2 cellular contexts compared by ENCODE assay signal in the genomic region with DNA sequence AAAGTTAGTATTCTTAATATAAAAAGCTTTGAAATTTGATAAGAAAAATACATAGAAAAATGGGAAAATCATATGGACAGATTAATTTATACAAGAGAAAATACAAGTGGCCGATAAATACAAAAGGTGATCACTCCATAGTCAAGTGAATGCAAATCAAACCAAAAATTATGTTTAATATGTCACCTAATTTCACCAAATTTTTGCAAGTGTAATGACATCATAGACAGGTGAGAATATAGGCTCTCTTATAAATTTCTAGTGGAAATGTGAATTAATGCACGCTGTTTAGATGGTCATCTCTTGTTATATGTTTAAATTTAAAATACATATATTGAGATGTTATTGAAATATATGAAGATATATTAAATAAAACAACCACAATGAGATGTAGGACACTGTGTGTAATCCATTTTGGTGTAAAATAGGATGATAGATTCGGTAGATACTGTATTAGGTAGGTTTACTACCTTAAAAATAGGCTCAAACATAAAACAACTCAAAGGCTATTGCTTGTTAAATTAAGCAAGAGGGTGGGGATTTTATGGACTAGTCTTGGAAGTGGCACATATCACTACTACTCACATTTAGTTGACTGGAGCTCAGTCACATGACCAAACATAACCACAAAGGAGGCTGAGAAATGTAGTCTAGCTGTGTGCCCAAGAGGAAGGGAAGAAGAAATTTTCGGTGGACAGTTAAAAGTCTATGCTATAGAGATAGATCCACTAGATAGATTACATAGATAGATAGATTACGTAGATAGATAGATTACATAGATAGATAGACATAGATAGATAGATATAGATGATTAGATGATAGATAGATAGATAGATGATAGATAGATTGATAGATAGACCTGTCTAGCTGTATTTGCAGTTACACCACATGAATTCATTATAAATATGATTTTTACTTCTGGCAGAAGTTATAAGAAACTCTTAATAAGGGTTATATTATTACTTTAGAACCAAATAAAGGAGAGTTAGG.
TF ChIP-seq lines count a peak whose summit lies in the region.

No MANE protein-coding gene starts in this region.

TF ChIP-seq in HEK293, 187 proteins besides CTCF, POLR2A, EP300 and RAD21:
- TF ChIP-seq, protein P1, sequence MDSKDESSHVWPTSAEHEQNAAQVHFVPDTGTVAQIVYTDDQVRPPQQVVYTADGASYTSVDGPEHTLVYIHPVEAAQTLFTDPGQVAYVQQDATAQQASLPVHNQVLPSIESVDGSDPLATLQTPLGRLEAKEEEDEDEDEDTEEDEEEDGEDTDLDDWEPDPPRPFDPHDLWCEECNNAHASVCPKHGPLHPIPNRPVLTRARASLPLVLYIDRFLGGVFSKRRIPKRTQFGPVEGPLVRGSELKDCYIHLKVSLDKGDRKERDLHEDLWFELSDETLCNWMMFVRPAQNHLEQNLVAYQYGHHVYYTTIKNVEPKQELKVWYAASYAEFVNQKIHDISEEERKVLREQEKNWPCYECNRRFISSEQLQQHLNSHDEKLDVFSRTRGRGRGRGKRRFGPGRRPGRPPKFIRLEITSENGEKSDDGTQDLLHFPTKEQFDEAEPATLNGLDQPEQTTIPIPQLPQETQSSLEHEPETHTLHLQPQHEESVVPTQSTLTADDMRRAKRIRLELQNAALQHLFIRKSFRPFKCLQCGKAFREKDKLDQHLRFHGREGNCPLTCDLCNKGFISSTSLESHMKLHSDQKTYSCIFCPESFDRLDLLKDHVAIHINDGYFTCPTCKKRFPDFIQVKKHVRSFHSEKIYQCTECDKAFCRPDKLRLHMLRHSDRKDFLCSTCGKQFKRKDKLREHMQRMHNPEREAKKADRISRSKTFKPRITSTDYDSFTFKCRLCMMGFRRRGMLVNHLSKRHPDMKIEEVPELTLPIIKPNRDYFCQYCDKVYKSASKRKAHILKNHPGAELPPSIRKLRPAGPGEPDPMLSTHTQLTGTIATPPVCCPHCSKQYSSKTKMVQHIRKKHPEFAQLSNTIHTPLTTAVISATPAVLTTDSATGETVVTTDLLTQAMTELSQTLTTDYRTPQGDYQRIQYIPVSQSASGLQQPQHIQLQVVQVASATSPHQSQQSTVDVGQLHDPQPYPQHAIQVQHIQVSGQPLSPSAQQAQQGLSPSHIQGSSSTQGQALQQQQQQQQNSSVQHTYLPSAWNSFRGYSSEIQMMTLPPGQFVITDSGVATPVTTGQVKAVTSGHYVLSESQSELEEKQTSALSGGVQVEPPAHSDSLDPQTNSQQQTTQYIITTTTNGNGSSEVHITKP (tag by site-specific recombination; IDR thresholded peaks at IDR 0.05), result no peak
- TF ChIP-seq, protein P2, sequence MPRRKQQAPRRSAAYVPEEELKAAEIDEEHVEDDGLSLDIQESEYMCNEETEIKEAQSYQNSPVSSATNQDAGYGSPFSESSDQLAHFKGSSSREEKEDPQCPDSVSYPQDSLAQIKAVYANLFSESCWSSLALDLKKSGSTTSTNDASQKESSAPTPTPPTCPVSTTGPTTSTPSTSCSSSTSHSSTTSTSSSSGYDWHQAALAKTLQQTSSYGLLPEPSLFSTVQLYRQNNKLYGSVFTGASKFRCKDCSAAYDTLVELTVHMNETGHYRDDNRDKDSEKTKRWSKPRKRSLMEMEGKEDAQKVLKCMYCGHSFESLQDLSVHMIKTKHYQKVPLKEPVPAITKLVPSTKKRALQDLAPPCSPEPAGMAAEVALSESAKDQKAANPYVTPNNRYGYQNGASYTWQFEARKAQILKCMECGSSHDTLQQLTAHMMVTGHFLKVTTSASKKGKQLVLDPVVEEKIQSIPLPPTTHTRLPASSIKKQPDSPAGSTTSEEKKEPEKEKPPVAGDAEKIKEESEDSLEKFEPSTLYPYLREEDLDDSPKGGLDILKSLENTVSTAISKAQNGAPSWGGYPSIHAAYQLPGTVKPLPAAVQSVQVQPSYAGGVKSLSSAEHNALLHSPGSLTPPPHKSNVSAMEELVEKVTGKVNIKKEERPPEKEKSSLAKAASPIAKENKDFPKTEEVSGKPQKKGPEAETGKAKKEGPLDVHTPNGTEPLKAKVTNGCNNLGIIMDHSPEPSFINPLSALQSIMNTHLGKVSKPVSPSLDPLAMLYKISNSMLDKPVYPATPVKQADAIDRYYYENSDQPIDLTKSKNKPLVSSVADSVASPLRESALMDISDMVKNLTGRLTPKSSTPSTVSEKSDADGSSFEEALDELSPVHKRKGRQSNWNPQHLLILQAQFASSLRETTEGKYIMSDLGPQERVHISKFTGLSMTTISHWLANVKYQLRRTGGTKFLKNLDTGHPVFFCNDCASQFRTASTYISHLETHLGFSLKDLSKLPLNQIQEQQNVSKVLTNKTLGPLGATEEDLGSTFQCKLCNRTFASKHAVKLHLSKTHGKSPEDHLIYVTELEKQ (tag by site-specific recombination; IDR thresholded peaks at IDR 0.05; ENCODE audit: borderline replicate concordance), result no peak
- no peak for TF ChIP-seq ZNF16 (tag by site-specific recombination; IDR thresholded peaks at IDR 0.05; ENCODE audit: low read depth)
- no peak for TF ChIP-seq KLF16 (tag by site-specific recombination; IDR thresholded peaks at IDR 0.05)
- no peak for TF ChIP-seq ZNF501 (tag by site-specific recombination; IDR thresholded peaks at IDR 0.05)
- no peak for TF ChIP-seq ZNF558 (tag by site-specific recombination; IDR thresholded peaks at IDR 0.05)
- TF ChIP-seq ZNF560 (tag by site-specific recombination; IDR thresholded peaks at IDR 0.05; ENCODE audit: borderline replicate concordance), result no peak
- no peak for TF ChIP-seq SP3 (tag by site-specific recombination; IDR thresholded peaks at IDR 0.05)
- TF ChIP-seq, protein P3, sequence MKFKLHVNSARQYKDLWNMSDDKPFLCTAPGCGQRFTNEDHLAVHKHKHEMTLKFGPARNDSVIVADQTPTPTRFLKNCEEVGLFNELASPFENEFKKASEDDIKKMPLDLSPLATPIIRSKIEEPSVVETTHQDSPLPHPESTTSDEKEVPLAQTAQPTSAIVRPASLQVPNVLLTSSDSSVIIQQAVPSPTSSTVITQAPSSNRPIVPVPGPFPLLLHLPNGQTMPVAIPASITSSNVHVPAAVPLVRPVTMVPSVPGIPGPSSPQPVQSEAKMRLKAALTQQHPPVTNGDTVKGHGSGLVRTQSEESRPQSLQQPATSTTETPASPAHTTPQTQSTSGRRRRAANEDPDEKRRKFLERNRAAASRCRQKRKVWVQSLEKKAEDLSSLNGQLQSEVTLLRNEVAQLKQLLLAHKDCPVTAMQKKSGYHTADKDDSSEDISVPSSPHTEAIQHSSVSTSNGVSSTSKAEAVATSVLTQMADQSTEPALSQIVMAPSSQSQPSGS (tag by site-specific recombination; IDR thresholded peaks at IDR 0.05; ENCODE audit: low read depth), result peak; percentile 63
- no peak for TF ChIP-seq ZNF658 (tag by site-specific recombination; IDR thresholded peaks at IDR 0.05)
- TF ChIP-seq MZF1 (tag by site-specific recombination; IDR thresholded peaks at IDR 0.05; ENCODE audit: borderline replicate concordance), result peak; percentile 86; the same call in 1 of the 2 replicates
- no peak for TF ChIP-seq ZFP69B (tag by site-specific recombination; IDR thresholded peaks at IDR 0.05)
- TF ChIP-seq, protein P4, sequence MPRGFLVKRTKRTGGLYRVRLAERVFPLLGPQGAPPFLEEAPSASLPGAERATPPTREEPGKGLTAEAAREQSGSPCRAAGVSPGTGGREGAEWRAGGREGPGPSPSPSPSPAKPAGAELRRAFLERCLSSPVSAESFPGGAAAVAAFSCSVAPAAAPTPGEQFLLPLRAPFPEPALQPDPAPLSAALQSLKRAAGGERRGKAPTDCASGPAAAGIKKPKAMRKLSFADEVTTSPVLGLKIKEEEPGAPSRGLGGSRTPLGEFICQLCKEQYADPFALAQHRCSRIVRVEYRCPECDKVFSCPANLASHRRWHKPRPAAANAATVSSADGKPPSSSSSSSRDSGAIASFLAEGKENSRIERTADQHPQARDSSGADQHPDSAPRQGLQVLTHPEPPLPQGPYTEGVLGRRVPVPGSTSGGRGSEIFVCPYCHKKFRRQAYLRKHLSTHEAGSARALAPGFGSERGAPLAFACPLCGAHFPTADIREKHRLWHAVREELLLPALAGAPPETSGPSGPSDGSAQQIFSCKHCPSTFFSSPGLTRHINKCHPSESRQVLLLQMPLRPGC (tag by site-specific recombination; IDR thresholded peaks at IDR 0.05), result no peak

TF ChIP-seq in K562, 482 proteins besides CTCF, POLR2A, EP300 and RAD21:
- no peak for TF ChIP-seq WHSC1 (IDR thresholded peaks at IDR 0.05; ENCODE audit: low read length)
- TF ChIP-seq, protein P5, sequence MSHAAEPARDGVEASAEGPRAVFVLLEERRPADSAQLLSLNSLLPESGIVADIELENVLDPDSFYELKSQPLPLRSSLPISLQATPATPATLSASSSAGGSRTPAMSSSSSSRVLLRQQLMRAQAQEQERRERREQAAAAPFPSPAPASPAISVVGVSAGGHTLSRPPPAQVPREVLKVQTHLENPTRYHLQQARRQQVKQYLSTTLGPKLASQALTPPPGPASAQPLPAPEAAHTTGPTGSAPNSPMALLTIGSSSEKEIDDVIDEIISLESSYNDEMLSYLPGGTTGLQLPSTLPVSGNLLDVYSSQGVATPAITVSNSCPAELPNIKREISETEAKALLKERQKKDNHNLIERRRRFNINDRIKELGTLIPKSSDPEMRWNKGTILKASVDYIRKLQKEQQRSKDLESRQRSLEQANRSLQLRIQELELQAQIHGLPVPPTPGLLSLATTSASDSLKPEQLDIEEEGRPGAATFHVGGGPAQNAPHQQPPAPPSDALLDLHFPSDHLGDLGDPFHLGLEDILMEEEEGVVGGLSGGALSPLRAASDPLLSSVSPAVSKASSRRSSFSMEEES (CRISPR knock-in tag; IDR thresholded peaks at IDR 0.05), result peak; percentile 95
- TF ChIP-seq, protein P6, sequence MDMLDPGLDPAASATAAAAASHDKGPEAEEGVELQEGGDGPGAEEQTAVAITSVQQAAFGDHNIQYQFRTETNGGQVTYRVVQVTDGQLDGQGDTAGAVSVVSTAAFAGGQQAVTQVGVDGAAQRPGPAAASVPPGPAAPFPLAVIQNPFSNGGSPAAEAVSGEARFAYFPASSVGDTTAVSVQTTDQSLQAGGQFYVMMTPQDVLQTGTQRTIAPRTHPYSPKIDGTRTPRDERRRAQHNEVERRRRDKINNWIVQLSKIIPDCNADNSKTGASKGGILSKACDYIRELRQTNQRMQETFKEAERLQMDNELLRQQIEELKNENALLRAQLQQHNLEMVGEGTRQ (CRISPR knock-in tag; IDR thresholded peaks at IDR 0.05), result peak; percentile 61
- TF ChIP-seq RBM34 (IDR thresholded peaks at IDR 0.05; ENCODE audit: borderline replicate concordance, insufficient read depth, low read length), result no peak
- peak; percentile 59; the same call in 1 of the 2 replicates for TF ChIP-seq TOE1 (IDR thresholded peaks at IDR 0.05; ENCODE audit: borderline replicate concordance)
- TF ChIP-seq TOE1 (CRISPR knock-in tag; IDR thresholded peaks at IDR 0.05; ENCODE audit: borderline replicate concordance, low read depth), result no peak
- TF ChIP-seq, protein P7, sequence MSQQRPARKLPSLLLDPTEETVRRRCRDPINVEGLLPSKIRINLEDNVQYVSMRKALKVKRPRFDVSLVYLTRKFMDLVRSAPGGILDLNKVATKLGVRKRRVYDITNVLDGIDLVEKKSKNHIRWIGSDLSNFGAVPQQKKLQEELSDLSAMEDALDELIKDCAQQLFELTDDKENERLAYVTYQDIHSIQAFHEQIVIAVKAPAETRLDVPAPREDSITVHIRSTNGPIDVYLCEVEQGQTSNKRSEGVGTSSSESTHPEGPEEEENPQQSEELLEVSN (IDR thresholded peaks at IDR 0.05; ENCODE audit: borderline replicate concordance in 1 of 2, extremely low read depth in 1 of 2, insufficient read depth in 1 of 2, insufficient read length in 1 of 2, low read depth in 1 of 2, low read length in 1 of 2, poor library complexity in 1 of 2, severe bottlenecking in 1 of 2), result no peak
- no peak for TF ChIP-seq NFE2 (IDR thresholded peaks at IDR 0.05; ENCODE audit: low read depth)
- TF ChIP-seq, protein P8, sequence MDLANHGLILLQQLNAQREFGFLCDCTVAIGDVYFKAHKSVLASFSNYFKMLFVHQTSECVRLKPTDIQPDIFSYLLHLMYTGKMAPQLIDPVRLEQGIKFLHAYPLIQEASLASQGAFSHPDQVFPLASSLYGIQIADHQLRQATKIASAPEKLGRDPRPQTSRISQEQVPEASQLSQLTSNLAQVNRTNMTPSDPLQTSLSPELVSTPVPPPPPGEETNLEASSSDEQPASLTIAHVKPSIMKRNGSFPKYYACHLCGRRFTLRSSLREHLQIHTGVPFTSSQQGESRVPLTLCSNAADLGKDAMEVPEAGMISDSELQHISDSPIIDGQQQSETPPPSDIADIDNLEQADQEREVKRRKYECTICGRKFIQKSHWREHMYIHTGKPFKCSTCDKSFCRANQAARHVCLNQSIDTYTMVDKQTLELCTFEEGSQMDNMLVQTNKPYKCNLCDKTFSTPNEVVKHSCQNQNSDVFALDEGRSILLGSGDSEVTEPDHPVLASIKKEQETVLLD (IDR thresholded peaks at IDR 0.05), result peak; percentile 53; the same call in 1 of the 2 replicates
- TF ChIP-seq DACH1 (IDR thresholded peaks at IDR 0.05; ENCODE audit: partially characterized antibody), result peak; percentile 81
- TF ChIP-seq RAD51 (IDR thresholded peaks at IDR 0.05; ENCODE audit: borderline replicate concordance, low read depth), result peak; percentile 54
- peak; percentile 64; the same call in 1 of the 2 replicates for TF ChIP-seq GATAD2B (IDR thresholded peaks at IDR 0.05; ENCODE audit: borderline replicate concordance)
- TF ChIP-seq, protein P9, sequence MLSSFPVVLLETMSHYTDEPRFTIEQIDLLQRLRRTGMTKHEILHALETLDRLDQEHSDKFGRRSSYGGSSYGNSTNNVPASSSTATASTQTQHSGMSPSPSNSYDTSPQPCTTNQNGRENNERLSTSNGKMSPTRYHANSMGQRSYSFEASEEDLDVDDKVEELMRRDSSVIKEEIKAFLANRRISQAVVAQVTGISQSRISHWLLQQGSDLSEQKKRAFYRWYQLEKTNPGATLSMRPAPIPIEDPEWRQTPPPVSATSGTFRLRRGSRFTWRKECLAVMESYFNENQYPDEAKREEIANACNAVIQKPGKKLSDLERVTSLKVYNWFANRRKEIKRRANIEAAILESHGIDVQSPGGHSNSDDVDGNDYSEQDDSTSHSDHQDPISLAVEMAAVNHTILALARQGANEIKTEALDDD (IDR thresholded peaks at IDR 0.05), result 0 out of 2 replicates have a peak, but pooled peaks have one; percentile 22
- peak; percentile 30; the same call in 1 of the 2 replicates for TF ChIP-seq ZKSCAN1 (IDR thresholded peaks at IDR 0.05; ENCODE audit: low read depth, low read length)
